In the genomic region with DNA sequence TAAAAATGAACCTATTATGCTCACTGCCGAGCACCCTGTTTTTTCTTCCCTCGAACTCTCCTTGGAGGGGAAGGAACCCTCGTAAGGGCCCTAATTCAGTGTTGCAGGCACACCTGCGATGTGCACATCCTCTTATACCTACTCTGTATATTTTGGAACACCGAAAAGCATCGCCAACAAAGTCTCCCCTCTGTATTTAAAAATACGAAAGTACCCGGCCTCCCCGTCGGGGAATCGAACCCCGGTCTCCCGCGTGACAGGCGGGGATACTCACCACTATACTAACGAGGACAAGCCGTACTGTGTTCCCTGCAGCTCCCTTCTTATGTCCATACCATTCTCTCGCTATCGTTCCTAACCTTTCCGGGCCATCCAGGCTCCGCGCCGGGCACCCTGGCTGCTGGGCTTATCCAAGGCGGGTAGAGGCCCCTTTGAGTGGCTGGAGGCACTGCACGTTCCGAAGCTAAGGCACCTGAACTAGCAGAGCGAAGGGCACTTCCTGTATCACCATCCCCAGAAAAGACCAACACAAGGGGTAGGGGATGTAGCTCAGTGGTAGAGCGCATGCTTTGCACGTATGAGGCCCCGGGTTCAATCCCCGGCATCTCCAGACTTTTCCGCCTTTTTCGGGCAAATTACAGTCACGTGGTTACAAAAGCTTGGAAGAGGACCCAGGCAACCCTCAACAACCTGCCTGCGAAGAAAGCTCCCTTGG, we compare ENCODE assay signal across 8 cellular contexts. TPM values are rescaled to one million over a fixed set of nuclear protein-coding genes. Genes with fewer than 3 reads are reported as not detected.
DNase-seq lines count a peak whose midpoint lies in the region; ATAC-seq and TF ChIP-seq lines count a peak whose summit lies in the region.

No MANE protein-coding gene starts in this region.

- 0 to 1% (median 0%) methylated on average over 35 of the region's 35 CpGs for WGBS in psoas muscle, 3 donors
- WGBS in aorta, 2 donors: 1% methylated on average over 35 of the region's 35 CpGs

- intact Hi-C loops in cardiac septum (cut with DNase I): loop anchor here (1.0 kb wide), 2 partner anchors 12 to 33 kb away; no protein-coding TSS in a partner anchor
- intact Hi-C loops in psoas muscle (cut with DNase I): loop anchor here (2.0 to 5.0 kb wide), 3 partner anchors 25 to 33 kb away; partner anchors contain the start of gene UBC (in 1 of the 2)
- intact Hi-C loops in aorta (cut with DNase I): loop anchor here (1.0 to 2.0 kb wide), 3 partner anchors 12 to 33 kb away; no protein-coding TSS in a partner anchor

- H3K36me3 ChIP-seq in H7 (replicated peaks; ENCODE audit: control insufficient read depth, insufficient read depth, low read length) (peaks cover 2% of the 10 kb centered on the region; the same call in 1 of the 2 replicates), psoas muscle (ENCODE audit: insufficient read depth in 1 of 2, low read depth in 1 of 2) (peaks cover 0 to 9% of the 10 kb centered on the region in 2 donors), aorta (ENCODE audit: control insufficient read depth in 1 of 2, insufficient read depth in 2 of 2, low read length in 1 of 2) (no peaks in the 10 kb centered on the region)

- no peaks in the 10 kb centered on the region for H3K27me3 ChIP-seq in H7 (ENCODE audit: control insufficient read depth, insufficient read depth, low read length)
- no peaks in the 10 kb centered on the region for H3K27me3 ChIP-seq in psoas muscle (ENCODE audit: insufficient read depth in 3 of 3, low read length in 2 of 3)
- no peaks in the 10 kb centered on the region for H3K27me3 ChIP-seq in aorta (ENCODE audit: control insufficient read depth in 1 of 2, insufficient read depth in 2 of 2, low read length in 1 of 2)

- H3K27ac ChIP-seq in psoas muscle (peak overlapping the region; percentile 93), aorta (ENCODE audit: low read depth in 1 of 2, low read length in 2 of 2) (peak overlapping the region; percentile 47 to 95)

- peak; percentile 79 to 85 (median 82) for ATAC-seq in psoas muscle
- ATAC-seq in aorta (ENCODE audit: low FRiP score): peak; percentile 95

- H3K4me3 ChIP-seq in H7 (ENCODE audit: insufficient read depth, low read depth, low read length) (peak overlapping the region; percentile 68), psoas muscle (peak overlapping the region; percentile 66), aorta (ENCODE audit: low read length in 2 of 2) (peak overlapping the region; percentile 48 to 53)

- H3K4me1 ChIP-seq in psoas muscle (peaks cover 18% of the 10 kb centered on the region), aorta (ENCODE audit: control insufficient read depth in 1 of 2, insufficient read depth in 2 of 2, low read length in 2 of 2) (no peaks in the 10 kb centered on the region)

- H3K9me3 ChIP-seq in psoas muscle (no peaks in the 10 kb centered on the region), aorta (ENCODE audit: control insufficient read depth, low read length) (no peaks in the 10 kb centered on the region)

- peak; percentile 3 for TF ChIP-seq CTCF in psoas muscle (IDR thresholded peaks at IDR 0.05)

- DNase-seq in Daoy (ENCODE audit: low read depth) (peak; percentile 98), H7 (peak; percentile 87), NAMALWA (ENCODE audit: low spot score) (peak; percentile 95), cardiac septum (ENCODE audit: low spot score) (peak; percentile 87), psoas muscle (peak; percentile 87 to 90), aorta (peak; percentile 88 to 95), nucleus accumbens (lab: John Stamatoyannopoulos, UW) (no peak)
- peak; percentile 95 for DNase-seq in activated effector memory CD4-positive, alpha-beta T cell treated with anti-CD3 and anti-CD28 coated beads, Interleukin-2, amount 50 U/mL, for 16 hours

RNA-seq across cellular contexts. Expression of gene UBC, which starts 25.1 kb away (rescaled TPM):
- total RNA-seq in Daoy (2014; rRNA removed; shearing (Covaris generic)): 1,358 and 1,360 TPM in 2 replicates
- 1,051 and 1,131 TPM in 2 replicates for total RNA-seq in H7 (2014; rRNA removed; shearing (Covaris generic))
- total RNA-seq in cardiac septum (1,009 TPM), psoas muscle (over 10,000 TPM in 1 of 4 donors, 1,000 to 10,000 TPM in 3; 2,036 to 18,039 (median 3,061) TPM), aorta (1,000 to 10,000 TPM in 1 of 2 donors, 100 to 1,000 TPM in 1; 956 to 1,844 TPM)
- polyA plus RNA-seq in psoas muscle (1,000 to 10,000 TPM; 2,132 to 9,997 (median 2,719) TPM), aorta (1,000 to 10,000 TPM in 1 of 2 donors, 100 to 1,000 TPM in 1; 667 to 1,550 TPM)

RNA-seq across cellular contexts. Expression of gene DHX37, which starts 49.3 kb away (rescaled TPM):
- total RNA-seq in Daoy (2014; rRNA removed; shearing (Covaris generic)): 37.5 and 39.3 TPM in 2 replicates
- 40.7 and 43.1 TPM in 2 replicates for total RNA-seq in H7 (2014; rRNA removed; shearing (Covaris generic))
- total RNA-seq in cardiac septum (7.1 TPM), psoas muscle (10 to 100 TPM; 15.0 to 29.4 (median 26.8) TPM), aorta (10 to 100 TPM; 14.8 to 17.1 TPM)
- polyA plus RNA-seq in psoas muscle (10 to 100 TPM; 21.6 to 49.7 (median 29.4) TPM), aorta (1 to 10 TPM; 3.9 to 8.6 TPM)

RNA-seq across cellular contexts. Expression of gene BRI3BP, which starts 53.9 kb away (rescaled TPM):
- total RNA-seq in Daoy (2014; rRNA removed; shearing (Covaris generic)): 12.6 and 13.4 TPM in 2 replicates
- 5.0 and 6.7 TPM in 2 replicates for total RNA-seq in H7 (2014; rRNA removed; shearing (Covaris generic))
- 3.4 TPM for total RNA-seq in cardiac septum
- total RNA-seq in psoas muscle: 1 to 10 TPM; 1.1 to 2.8 (median 1.4) TPM
- 1 to 10 TPM in 2 of 3 donors, under 1 TPM in 1; 0.72 to 2.8 (median 2.3) TPM for polyA plus RNA-seq in psoas muscle
- total RNA-seq in aorta: 1 to 10 TPM; 3.6 to 5.2 TPM
- 1 to 10 TPM; 1.7 to 3.3 TPM for polyA plus RNA-seq in aorta

Comparison
In these comparisons a context has a peak if more than half of its experiments do, and no peak if none do; other contexts are left out.
1. DNase-seq: peak in Daoy (single experiment), H7 (single experiment), NAMALWA (single experiment), activated effector memory CD4-positive, alpha-beta T cell treated with anti-CD3 and anti-CD28 coated beads, Interleukin-2, amount 50 U/mL, for 16 hours (single experiment), cardiac septum (single experiment), psoas muscle (2 of 2) and aorta (2 of 2); none in nucleus accumbens (0 of 56).
2. Peak in every context shown above with its lines, with median percentiles within 50 percentile points of each other: H3K4me3 ChIP-seq.